Comparison of ENCODE assay signal across 17 cellular contexts in the genomic region with DNA sequence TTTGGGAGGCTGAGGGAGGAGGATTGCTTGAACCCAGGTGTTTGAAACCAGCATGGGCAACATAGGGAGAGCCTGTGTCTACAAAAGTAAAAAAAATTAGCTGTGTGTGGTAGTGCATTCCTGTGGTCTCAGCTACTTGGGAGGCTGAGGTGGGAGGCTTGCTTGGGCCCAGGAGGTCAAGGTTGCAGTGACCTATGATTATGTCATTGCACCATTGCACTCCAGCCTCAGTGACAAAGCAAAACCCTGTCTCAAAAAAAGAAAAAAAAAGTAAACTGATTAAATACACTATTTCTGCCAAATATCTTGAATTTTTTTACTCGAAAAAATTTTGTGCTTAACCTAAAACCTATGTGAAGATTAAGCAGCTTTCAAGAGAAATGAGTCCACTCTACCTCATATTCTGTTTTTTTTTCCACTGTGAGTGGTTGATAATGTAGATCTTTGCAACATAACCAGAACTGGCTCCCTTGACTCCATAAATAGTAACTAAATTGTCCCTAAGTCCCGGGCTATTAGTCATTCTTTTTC. TPM values are rescaled to one million over a fixed set of nuclear protein-coding genes. Genes with fewer than 3 reads are reported as not detected.
A peak's percentile ranks its signal among the peaks of the same experiment; 100 is the strongest.
DNase-seq lines count a peak whose midpoint lies in the region; ATAC-seq and TF ChIP-seq lines count a peak whose summit lies in the region.
"Had no signal": no experiment of that assay in that cellular context is flagged by ENCODE, and none has a peak within 500 bp of the region (broad histone marks: within the 10 kb centered on the region; RNA-seq: fewer than 3 reads in every experiment).

No MANE protein-coding gene starts in this region.

- ATAC-seq in HG02938 (IDR thresholded peaks at IDR 0.05; ENCODE audit: unreplicated experiment), result no peak
- ATAC-seq: T-cell had no signal

- no peak for TF ChIP-seq CTCF in AG09309 (IDR thresholded peaks at IDR 0.05; ENCODE audit: control insufficient read depth, insufficient read depth, low read depth, low read length, missing control alignments)

- DNase-seq in AG09309 (ENCODE audit: low read depth), result peak; percentile 71
- DNase-seq in HT1080 (ENCODE audit: low read depth), result peak; percentile 82
- DNase-seq in amniotic stem cell (lab: John Stamatoyannopoulos, UW), result peak; percentile 54
- peak; percentile 58 for DNase-seq in kidney tubule cell (ENCODE audit: low spot score)
- no peak for DNase-seq in mucosa of gallbladder (ENCODE audit: low spot score)
- DNase-seq in SIG-M5 treated with dmso at 0.1 percent for 504 hours (lab: John Stamatoyannopoulos, UW; ENCODE audit: unreplicated experiment), result no peak
- no peak for DNase-seq in stimulated activated naive CD4-positive, alpha-beta T cell (lab: John Stamatoyannopoulos, UW)
- DNase-seq: activated T-cell treated with anti-CD3 and anti-CD28 coated beads, Interleukin-2, amount 50 U/mL, for 24 hours; CD4-positive, alpha-beta T cell; head of caudate nucleus; naive B cell; NCI-H2171; stimulated activated CD4-positive, alpha-beta T cell treated with anti-CD3 and anti-CD28 coated beads, Interleukin-4, amount 100 ng/mL, for 24 hours; stimulated activated naive B cell treated with anti-CD40 and anti-IgM and Interleukin-4, amounts not matched to agents 10 μg/mL and 1 μg/mL and 100 μg/mL, for 72 hours; T-cell had no signal

- no peak overlapping the region for H3K4me3 ChIP-seq in AG09309 (ENCODE audit: control insufficient read depth, low read depth, low read length)
- H3K4me3 ChIP-seq: adrenal gland had no signal

RNA-seq across cellular contexts. Expression of gene ZNF281, which starts 19.4 kb away (rescaled TPM):
- total RNA-seq in HT1080 (2014; rRNA removed; shearing (Covaris generic)), result 13.1 and 17.7 TPM in 2 replicates
- polyA plus RNA-seq in HT1080 (2015; cell fraction: cytosol; rRNA removed), result 11.4 and 14.5 TPM in 2 replicates
- polyA plus RNA-seq in HT1080 (2015; cell fraction: nucleus; rRNA removed), result 28.7 and 29.6 TPM in 2 replicates
- 11.4 TPM for total RNA-seq in mucosa of gallbladder

Comparison
In these comparisons a context has a peak if more than half of its experiments do, and no peak if none do; other contexts are left out.
1. DNase-seq: peak in AG09309 (single experiment), HT1080 (single experiment), amniotic stem cell (single experiment) and kidney tubule cell (single experiment); none in mucosa of gallbladder (single experiment), SIG-M5 treated with dmso at 0.1 percent for 504 hours (single experiment) and stimulated activated naive CD4-positive, alpha-beta T cell (0 of 6).